In genomic region chr3:5063724-5064123, GRCh38 we compare ENCODE assay signal across 1 cellular context.
A peak's percentile ranks its signal among the peaks of the same experiment; 100 is the strongest.
TF ChIP-seq lines count a peak whose summit lies in the region.

No MANE protein-coding gene starts in this region.

TF ChIP-seq in K562, 482 proteins besides CTCF, POLR2A, EP300 and RAD21:
- TF ChIP-seq GATA2 (CRISPR knock-in tag; IDR thresholded peaks at IDR 0.05) (0 out of 2 replicates have a peak, but pooled peaks have one; percentile 18), DACH1 (IDR thresholded peaks at IDR 0.05; ENCODE audit: partially characterized antibody) (peak; percentile 94), ATF7 (IDR thresholded peaks at IDR 0.05) (no peak)
